Comparison of ENCODE assay signal across 1 cellular context in the genomic region with DNA sequence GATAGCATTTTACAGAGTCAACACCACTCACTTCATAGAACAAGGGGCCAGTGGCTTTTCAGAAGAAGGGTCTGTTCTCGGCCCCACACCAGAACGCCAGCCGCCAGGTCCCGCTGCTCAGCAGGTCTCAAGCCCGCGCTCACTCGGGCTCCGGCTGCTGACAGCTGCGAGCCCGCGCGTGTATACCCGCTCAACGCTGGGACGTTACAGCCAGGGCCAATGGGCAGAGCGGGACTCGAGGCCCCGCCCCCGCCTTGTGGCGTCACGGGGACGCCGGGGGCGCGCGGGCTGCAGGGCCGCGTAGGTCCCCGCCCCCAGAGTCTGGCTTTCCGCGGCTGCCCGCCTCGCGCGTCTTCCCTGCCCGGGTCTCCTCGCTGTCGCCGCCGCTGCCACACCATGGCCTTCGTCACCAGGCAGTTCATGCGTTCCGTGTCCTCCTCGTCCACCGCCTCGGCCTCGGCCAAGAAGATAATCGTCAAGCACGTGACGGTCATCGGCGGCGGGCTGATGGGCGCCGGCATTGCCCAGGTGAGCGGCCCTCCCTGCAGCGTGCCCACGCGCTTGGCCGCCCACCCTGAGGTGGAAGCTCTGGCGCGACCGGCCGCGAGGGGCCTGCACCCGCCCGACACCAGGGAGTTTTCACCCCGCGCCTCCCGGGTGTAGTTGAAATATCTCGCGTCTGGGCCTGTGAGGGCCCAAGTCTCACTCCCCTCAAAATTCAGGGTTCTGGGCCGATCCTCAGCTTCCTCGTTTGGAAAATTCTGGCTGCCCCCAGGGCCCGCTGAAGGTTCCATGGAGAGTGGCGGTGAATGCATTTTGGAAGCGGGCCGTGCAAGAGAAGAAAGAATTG.
TF ChIP-seq lines count a peak whose summit lies in the region.

A gene (plus strand): TSS at position 353 of the 850 bp plus-strand sequence. CDS start 44 bp downstream, at position 397.

TF ChIP-seq in K562, 482 proteins besides CTCF, POLR2A, EP300 and RAD21 (continued from another document and continues in another):
- no peak for TF ChIP-seq PYGO2 (tag; IDR thresholded peaks at IDR 0.05)
- TF ChIP-seq SREBF2 (CRISPR knock-in tag; IDR thresholded peaks at IDR 0.05), result no peak
- TF ChIP-seq ZNF197 (CRISPR knock-in tag; IDR thresholded peaks at IDR 0.05; ENCODE audit: low read depth), result no peak
- TF ChIP-seq, protein P1, sequence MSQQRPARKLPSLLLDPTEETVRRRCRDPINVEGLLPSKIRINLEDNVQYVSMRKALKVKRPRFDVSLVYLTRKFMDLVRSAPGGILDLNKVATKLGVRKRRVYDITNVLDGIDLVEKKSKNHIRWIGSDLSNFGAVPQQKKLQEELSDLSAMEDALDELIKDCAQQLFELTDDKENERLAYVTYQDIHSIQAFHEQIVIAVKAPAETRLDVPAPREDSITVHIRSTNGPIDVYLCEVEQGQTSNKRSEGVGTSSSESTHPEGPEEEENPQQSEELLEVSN (IDR thresholded peaks at IDR 0.05; ENCODE audit: borderline replicate concordance in 1 of 2, extremely low read depth in 1 of 2, insufficient read depth in 1 of 2, insufficient read length in 1 of 2, low read depth in 1 of 2, low read length in 1 of 2, poor library complexity in 1 of 2, severe bottlenecking in 1 of 2), result peak; percentile 71 to 93
- TF ChIP-seq YBX1 (IDR thresholded peaks at IDR 0.05), result no peak
- no peak for TF ChIP-seq ZNF3 (CRISPR knock-in tag; IDR thresholded peaks at IDR 0.05)
- TF ChIP-seq, protein P2, sequence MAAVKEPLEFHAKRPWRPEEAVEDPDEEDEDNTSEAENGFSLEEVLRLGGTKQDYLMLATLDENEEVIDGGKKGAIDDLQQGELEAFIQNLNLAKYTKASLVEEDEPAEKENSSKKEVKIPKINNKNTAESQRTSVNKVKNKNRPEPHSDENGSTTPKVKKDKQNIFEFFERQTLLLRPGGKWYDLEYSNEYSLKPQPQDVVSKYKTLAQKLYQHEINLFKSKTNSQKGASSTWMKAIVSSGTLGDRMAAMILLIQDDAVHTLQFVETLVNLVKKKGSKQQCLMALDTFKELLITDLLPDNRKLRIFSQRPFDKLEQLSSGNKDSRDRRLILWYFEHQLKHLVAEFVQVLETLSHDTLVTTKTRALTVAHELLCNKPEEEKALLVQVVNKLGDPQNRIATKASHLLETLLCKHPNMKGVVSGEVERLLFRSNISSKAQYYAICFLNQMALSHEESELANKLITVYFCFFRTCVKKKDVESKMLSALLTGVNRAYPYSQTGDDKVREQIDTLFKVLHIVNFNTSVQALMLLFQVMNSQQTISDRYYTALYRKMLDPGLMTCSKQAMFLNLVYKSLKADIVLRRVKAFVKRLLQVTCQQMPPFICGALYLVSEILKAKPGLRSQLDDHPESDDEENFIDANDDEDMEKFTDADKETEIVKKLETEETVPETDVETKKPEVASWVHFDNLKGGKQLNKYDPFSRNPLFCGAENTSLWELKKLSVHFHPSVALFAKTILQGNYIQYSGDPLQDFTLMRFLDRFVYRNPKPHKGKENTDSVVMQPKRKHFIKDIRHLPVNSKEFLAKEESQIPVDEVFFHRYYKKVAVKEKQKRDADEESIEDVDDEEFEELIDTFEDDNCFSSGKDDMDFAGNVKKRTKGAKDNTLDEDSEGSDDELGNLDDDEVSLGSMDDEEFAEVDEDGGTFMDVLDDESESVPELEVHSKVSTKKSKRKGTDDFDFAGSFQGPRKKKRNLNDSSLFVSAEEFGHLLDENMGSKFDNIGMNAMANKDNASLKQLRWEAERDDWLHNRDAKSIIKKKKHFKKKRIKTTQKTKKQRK (IDR thresholded peaks at IDR 0.05; ENCODE audit: borderline replicate concordance, low read depth, low read length), result no peak
- TF ChIP-seq MTA1 (IDR thresholded peaks at IDR 0.05; ENCODE audit: borderline replicate concordance), result no peak
- no peak for TF ChIP-seq PCBP1 (IDR thresholded peaks at IDR 0.05; ENCODE audit: low read depth, low read length, poor library complexity, severe bottlenecking)
- TF ChIP-seq, protein P3, sequence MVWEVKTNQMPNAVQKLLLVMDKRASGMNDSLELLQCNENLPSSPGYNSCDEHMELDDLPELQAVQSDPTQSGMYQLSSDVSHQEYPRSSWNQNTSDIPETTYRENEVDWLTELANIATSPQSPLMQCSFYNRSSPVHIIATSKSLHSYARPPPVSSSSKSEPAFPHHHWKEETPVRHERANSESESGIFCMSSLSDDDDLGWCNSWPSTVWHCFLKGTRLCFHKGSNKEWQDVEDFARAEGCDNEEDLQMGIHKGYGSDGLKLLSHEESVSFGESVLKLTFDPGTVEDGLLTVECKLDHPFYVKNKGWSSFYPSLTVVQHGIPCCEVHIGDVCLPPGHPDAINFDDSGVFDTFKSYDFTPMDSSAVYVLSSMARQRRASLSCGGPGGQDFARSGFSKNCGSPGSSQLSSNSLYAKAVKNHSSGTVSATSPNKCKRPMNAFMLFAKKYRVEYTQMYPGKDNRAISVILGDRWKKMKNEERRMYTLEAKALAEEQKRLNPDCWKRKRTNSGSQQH (CRISPR knock-in tag; IDR thresholded peaks at IDR 0.05), result no peak
- TF ChIP-seq, protein P4, sequence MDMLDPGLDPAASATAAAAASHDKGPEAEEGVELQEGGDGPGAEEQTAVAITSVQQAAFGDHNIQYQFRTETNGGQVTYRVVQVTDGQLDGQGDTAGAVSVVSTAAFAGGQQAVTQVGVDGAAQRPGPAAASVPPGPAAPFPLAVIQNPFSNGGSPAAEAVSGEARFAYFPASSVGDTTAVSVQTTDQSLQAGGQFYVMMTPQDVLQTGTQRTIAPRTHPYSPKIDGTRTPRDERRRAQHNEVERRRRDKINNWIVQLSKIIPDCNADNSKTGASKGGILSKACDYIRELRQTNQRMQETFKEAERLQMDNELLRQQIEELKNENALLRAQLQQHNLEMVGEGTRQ (CRISPR knock-in tag; IDR thresholded peaks at IDR 0.05), result peak; percentile 56
- TF ChIP-seq ZNF282 (CRISPR knock-in tag; IDR thresholded peaks at IDR 0.05), result 0 out of 2 replicates have a peak, but pooled peaks have one; percentile 29
- TF ChIP-seq, protein P5, sequence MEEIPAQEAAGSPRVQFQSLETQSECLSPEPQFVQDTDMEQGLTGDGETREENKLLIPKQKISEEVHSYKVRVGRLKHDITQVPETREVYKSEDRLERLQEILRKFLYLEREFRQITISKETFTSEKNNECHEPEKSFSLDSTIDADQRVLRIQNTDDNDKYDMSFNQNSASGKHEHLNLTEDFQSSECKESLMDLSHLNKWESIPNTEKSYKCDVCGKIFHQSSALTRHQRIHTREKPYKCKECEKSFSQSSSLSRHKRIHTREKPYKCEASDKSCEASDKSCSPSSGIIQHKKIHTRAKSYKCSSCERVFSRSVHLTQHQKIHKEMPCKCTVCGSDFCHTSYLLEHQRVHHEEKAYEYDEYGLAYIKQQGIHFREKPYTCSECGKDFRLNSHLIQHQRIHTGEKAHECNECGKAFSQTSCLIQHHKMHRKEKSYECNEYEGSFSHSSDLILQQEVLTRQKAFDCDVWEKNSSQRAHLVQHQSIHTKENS (CRISPR knock-in tag; IDR thresholded peaks at IDR 0.05), result no peak
- TF ChIP-seq CEBPB (tag; IDR thresholded peaks at IDR 0.05), result no peak
- TF ChIP-seq HNRNPL (IDR thresholded peaks at IDR 0.05; ENCODE audit: low read depth, low read length), result 0 out of 2 replicates have a peak, but pooled peaks have one; percentile 41
- TF ChIP-seq KAT7 (CRISPR knock-in tag; IDR thresholded peaks at IDR 0.05; ENCODE audit: borderline replicate concordance), result no peak
- peak; percentile 94 for TF ChIP-seq POLR2G (IDR thresholded peaks at IDR 0.05; ENCODE audit: low read depth, low read length)
- TF ChIP-seq, protein P6, sequence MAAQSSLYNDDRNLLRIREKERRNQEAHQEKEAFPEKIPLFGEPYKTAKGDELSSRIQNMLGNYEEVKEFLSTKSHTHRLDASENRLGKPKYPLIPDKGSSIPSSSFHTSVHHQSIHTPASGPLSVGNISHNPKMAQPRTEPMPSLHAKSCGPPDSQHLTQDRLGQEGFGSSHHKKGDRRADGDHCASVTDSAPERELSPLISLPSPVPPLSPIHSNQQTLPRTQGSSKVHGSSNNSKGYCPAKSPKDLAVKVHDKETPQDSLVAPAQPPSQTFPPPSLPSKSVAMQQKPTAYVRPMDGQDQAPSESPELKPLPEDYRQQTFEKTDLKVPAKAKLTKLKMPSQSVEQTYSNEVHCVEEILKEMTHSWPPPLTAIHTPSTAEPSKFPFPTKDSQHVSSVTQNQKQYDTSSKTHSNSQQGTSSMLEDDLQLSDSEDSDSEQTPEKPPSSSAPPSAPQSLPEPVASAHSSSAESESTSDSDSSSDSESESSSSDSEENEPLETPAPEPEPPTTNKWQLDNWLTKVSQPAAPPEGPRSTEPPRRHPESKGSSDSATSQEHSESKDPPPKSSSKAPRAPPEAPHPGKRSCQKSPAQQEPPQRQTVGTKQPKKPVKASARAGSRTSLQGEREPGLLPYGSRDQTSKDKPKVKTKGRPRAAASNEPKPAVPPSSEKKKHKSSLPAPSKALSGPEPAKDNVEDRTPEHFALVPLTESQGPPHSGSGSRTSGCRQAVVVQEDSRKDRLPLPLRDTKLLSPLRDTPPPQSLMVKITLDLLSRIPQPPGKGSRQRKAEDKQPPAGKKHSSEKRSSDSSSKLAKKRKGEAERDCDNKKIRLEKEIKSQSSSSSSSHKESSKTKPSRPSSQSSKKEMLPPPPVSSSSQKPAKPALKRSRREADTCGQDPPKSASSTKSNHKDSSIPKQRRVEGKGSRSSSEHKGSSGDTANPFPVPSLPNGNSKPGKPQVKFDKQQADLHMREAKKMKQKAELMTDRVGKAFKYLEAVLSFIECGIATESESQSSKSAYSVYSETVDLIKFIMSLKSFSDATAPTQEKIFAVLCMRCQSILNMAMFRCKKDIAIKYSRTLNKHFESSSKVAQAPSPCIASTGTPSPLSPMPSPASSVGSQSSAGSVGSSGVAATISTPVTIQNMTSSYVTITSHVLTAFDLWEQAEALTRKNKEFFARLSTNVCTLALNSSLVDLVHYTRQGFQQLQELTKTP (IDR thresholded peaks at IDR 0.05; ENCODE audit: low read depth in 1 of 2, partially characterized antibody in 2 of 2), result no peak
- TF ChIP-seq MYC (IDR thresholded peaks at IDR 0.05; ENCODE audit: low read depth, low read length), result peak; percentile 63
- TF ChIP-seq MYC (CRISPR knock-in tag; IDR thresholded peaks at IDR 0.05; ENCODE audit: borderline replicate concordance, low read depth), result no peak
- TF ChIP-seq ZNF143 (CRISPR knock-in tag; IDR thresholded peaks at IDR 0.05), result no peak
- TF ChIP-seq DDX20 (tag; IDR thresholded peaks at IDR 0.05; ENCODE audit: low read depth), result no peak
- TF ChIP-seq, protein P7, sequence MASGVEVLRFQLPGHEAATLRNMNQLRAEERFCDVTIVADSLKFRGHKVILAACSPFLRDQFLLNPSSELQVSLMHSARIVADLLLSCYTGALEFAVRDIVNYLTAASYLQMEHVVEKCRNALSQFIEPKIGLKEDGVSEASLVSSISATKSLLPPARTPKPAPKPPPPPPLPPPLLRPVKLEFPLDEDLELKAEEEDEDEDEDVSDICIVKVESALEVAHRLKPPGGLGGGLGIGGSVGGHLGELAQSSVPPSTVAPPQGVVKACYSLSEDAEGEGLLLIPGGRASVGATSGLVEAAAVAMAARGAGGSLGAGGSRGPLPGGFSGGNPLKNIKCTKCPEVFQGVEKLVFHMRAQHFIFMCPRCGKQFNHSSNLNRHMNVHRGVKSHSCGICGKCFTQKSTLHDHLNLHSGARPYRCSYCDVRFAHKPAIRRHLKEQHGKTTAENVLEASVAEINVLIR (CRISPR knock-in tag; IDR thresholded peaks at IDR 0.05), result peak; percentile 80
- no peak for TF ChIP-seq RBM14 (IDR thresholded peaks at IDR 0.05; ENCODE audit: borderline replicate concordance, insufficient read depth, low read depth, low read length)
- TF ChIP-seq, protein P8, sequence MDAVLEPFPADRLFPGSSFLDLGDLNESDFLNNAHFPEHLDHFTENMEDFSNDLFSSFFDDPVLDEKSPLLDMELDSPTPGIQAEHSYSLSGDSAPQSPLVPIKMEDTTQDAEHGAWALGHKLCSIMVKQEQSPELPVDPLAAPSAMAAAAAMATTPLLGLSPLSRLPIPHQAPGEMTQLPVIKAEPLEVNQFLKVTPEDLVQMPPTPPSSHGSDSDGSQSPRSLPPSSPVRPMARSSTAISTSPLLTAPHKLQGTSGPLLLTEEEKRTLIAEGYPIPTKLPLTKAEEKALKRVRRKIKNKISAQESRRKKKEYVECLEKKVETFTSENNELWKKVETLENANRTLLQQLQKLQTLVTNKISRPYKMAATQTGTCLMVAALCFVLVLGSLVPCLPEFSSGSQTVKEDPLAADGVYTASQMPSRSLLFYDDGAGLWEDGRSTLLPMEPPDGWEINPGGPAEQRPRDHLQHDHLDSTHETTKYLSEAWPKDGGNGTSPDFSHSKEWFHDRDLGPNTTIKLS (IDR thresholded peaks at IDR 0.05; ENCODE audit: borderline replicate concordance, low read depth), result no peak
